Comparison of ENCODE assay signal across 1 cellular context in the genomic region with DNA sequence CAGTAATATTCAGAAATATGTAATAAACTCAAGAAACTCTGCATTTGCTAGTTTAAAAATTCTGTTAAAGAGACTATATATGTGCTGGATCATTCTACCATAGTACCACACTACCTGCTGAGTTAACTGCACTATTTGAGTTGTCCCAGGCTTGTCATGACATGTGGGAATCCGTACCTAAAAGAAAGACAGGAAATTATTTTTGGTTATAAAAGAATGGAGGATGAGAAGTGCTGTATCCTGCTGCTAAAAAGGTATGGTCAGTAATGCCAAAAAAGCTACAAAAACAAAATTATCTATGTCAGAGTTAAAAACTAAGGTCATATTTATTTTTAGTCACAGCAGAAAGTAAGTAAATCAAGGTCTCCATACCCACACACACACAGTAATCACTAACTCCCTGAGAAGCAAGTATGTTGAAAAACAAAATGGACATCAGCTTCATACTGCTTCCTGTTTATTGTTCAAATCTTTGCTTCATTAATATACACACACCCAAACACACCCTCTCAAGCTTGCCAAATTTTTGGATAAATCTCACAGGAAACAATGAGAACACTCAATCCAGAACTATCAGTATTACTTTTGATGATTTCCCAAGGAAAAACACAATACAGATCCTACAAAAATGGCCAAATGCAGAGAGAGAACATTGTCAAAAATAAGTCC.
TF ChIP-seq lines count a peak whose summit lies in the region.

No MANE protein-coding gene starts in this region.

TF ChIP-seq in GM23338, 12 proteins besides CTCF, POLR2A, EP300 and RAD21 (continued from another document):
- TF ChIP-seq, protein P1, sequence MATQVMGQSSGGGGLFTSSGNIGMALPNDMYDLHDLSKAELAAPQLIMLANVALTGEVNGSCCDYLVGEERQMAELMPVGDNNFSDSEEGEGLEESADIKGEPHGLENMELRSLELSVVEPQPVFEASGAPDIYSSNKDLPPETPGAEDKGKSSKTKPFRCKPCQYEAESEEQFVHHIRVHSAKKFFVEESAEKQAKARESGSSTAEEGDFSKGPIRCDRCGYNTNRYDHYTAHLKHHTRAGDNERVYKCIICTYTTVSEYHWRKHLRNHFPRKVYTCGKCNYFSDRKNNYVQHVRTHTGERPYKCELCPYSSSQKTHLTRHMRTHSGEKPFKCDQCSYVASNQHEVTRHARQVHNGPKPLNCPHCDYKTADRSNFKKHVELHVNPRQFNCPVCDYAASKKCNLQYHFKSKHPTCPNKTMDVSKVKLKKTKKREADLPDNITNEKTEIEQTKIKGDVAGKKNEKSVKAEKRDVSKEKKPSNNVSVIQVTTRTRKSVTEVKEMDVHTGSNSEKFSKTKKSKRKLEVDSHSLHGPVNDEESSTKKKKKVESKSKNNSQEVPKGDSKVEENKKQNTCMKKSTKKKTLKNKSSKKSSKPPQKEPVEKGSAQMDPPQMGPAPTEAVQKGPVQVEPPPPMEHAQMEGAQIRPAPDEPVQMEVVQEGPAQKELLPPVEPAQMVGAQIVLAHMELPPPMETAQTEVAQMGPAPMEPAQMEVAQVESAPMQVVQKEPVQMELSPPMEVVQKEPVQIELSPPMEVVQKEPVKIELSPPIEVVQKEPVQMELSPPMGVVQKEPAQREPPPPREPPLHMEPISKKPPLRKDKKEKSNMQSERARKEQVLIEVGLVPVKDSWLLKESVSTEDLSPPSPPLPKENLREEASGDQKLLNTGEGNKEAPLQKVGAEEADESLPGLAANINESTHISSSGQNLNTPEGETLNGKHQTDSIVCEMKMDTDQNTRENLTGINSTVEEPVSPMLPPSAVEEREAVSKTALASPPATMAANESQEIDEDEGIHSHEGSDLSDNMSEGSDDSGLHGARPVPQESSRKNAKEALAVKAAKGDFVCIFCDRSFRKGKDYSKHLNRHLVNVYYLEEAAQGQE (IDR thresholded peaks at IDR 0.05; ENCODE audit: unreplicated experiment) = no peak
- TF ChIP-seq JUNB (IDR thresholded peaks at IDR 0.05; ENCODE audit: unreplicated experiment) = no peak
- no peak for TF ChIP-seq POLR2AphosphoS5 (IDR thresholded peaks at IDR 0.05; ENCODE audit: low read depth)
- no peak for TF ChIP-seq ZNF114 (CRISPR knock-in tag; IDR thresholded peaks at IDR 0.05)
- TF ChIP-seq EZH2phosphoT487 (IDR thresholded peaks at IDR 0.05; ENCODE audit: unreplicated experiment) = no peak
- TF ChIP-seq EZH2 (IDR thresholded peaks at IDR 0.05; ENCODE audit: low read depth, unreplicated experiment) = no peak
- TF ChIP-seq, protein P2, sequence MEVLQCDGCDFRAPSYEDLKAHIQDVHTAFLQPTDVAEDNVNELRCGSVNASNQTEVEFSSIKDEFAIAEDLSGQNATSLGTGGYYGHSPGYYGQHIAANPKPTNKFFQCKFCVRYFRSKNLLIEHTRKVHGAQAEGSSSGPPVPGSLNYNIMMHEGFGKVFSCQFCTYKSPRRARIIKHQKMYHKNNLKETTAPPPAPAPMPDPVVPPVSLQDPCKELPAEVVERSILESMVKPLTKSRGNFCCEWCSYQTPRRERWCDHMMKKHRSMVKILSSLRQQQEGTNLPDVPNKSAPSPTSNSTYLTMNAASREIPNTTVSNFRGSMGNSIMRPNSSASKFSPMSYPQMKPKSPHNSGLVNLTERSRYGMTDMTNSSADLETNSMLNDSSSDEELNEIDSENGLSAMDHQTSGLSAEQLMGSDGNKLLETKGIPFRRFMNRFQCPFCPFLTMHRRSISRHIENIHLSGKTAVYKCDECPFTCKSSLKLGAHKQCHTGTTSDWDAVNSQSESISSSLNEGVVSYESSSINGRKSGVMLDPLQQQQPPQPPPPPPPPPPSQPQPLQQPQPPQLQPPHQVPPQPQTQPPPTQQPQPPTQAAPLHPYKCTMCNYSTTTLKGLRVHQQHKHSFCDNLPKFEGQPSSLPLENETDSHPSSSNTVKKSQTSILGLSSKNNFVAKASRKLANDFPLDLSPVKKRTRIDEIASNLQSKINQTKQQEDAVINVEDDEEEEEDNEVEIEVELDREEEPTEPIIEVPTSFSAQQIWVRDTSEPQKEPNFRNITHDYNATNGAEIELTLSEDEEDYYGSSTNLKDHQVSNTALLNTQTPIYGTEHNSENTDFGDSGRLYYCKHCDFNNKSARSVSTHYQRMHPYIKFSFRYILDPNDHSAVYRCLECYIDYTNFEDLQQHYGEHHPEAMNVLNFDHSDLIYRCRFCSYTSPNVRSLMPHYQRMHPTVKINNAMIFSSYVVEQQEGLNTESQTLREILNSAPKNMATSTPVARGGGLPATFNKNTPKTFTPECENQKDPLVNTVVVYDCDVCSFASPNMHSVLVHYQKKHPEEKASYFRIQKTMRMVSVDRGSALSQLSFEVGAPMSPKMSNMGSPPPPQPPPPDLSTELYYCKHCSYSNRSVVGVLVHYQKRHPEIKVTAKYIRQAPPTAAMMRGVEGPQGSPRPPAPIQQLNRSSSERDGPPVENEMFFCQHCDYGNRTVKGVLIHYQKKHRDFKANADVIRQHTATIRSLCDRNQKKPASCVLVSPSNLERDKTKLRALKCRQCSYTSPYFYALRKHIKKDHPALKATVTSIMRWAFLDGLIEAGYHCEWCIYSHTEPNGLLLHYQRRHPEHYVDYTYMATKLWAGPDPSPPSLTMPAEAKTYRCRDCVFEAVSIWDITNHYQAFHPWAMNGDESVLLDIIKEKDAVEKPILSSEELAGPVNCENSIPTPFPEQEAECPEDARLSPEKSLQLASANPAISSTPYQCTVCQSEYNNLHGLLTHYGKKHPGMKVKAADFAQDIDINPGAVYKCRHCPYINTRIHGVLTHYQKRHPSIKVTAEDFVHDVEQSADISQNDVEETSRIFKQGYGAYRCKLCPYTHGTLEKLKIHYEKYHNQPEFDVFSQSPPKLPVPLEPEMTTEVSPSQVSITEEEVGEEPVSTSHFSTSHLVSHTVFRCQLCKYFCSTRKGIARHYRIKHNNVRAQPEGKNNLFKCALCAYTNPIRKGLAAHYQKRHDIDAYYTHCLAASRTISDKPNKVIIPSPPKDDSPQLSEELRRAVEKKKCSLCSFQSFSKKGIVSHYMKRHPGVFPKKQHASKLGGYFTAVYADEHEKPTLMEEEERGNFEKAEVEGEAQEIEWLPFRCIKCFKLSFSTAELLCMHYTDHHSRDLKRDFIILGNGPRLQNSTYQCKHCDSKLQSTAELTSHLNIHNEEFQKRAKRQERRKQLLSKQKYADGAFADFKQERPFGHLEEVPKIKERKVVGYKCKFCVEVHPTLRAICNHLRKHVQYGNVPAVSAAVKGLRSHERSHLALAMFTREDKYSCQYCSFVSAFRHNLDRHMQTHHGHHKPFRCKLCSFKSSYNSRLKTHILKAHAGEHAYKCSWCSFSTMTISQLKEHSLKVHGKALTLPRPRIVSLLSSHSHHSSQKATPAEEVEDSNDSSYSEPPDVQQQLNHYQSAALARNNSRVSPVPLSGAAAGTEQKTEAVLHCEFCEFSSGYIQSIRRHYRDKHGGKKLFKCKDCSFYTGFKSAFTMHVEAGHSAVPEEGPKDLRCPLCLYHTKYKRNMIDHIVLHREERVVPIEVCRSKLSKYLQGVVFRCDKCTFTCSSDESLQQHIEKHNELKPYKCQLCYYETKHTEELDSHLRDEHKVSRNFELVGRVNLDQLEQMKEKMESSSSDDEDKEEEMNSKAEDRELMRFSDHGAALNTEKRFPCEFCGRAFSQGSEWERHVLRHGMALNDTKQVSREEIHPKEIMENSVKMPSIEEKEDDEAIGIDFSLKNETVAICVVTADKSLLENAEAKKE (CRISPR knock-in tag; IDR thresholded peaks at IDR 0.05) = no peak
